Comparison of ENCODE assay signal across 15 cellular contexts in genomic region chr10:34789993-34790506, GRCh38. TPM values are rescaled to one million over a fixed set of nuclear protein-coding genes. Genes with fewer than 3 reads are reported as not detected.
DNase-seq lines count a peak whose midpoint lies in the region; ATAC-seq and TF ChIP-seq lines count a peak whose summit lies in the region.
"Had no signal": no experiment of that assay in that cellular context is flagged by ENCODE, and none has a peak within 500 bp of the region (broad histone marks: within the 10 kb centered on the region; RNA-seq: fewer than 3 reads in every experiment).

No MANE protein-coding gene starts in this region.

- POLR2A ChIA-PET in HEK293 (lab: Yijun Ruan, JAX): no interaction called here

- peaks cover 32% of the 10 kb centered on the region for H3K4me1 ChIP-seq in HEK293 (ENCODE audit: control insufficient read depth, insufficient read depth, low read length)

- ATAC-seq in HG03457 (IDR thresholded peaks at IDR 0.05; ENCODE audit: unreplicated experiment) (no peak), GM21367 (IDR thresholded peaks at IDR 0.05; ENCODE audit: unreplicated experiment) (no peak)
- ATAC-seq: lower lobe of right lung had no signal

- DNase-seq in AG08395 (ENCODE audit: low spot score) (peak; percentile 14), lung microvascular endothelial cell (ENCODE audit: low read depth in 2 of 2) (peak; percentile 22 to 79), islet precursor cell (no peak)
- DNase-seq in activated CD8-positive, alpha-beta memory T cell treated with anti-CD3 and anti-CD28 coated beads for 24 hours: no peak
- DNase-seq: activated naive CD4-positive, alpha-beta T cell treated with anti-CD3 and anti-CD28 coated beads for 36 hours; cerebellar nuclear complex; lower lobe of right lung; NCI-H774; retina had no signal

- H3K36me3 ChIP-seq in HEK293 (ENCODE audit: control insufficient read depth in 2 of 2, insufficient read depth in 1 of 2, low read length in 2 of 2): no peaks in the 10 kb centered on the region
- H3K36me3 ChIP-seq: lower lobe of right lung, tibial nerve had no signal

- no peak overlapping the region for H3K27ac ChIP-seq in HEK293 (ENCODE audit: extremely low read depth, low read depth, low read length)
- H3K27ac ChIP-seq in VCaP: peak overlapping the region; percentile 36
- H3K27ac ChIP-seq: C4-2B, lower lobe of right lung, tibial nerve had no signal

- no peak overlapping the region for H3K4me3 ChIP-seq in HEK293 (ENCODE audit: low read depth, low read length)
- H3K4me3 ChIP-seq: lower lobe of right lung, tibial nerve had no signal

- TF ChIP-seq CTCF in HEK293 (tag by site-specific recombination; IDR thresholded peaks at IDR 0.05) (no peak), VCaP (conservative IDR thresholded peaks at IDR 0.05) (no peak)

- H3K9me3 ChIP-seq in HEK293 (ENCODE audit: control insufficient read depth, insufficient read depth, low read depth, low read length): no peaks in the 10 kb centered on the region
- H3K9me3 ChIP-seq: lower lobe of right lung, tibial nerve had no signal

- CTCF ChIA-PET in HEK293 (lab: Yijun Ruan, JAX): interaction anchor here (1.0 kb wide), 1 partner anchor 11 kb away, joined by 4 read pairs; no protein-coding TSS in a partner anchor

TF ChIP-seq in HEK293, 187 proteins besides CTCF, POLR2A, EP300 and RAD21 (continues in another document):
- TF ChIP-seq, protein P1, sequence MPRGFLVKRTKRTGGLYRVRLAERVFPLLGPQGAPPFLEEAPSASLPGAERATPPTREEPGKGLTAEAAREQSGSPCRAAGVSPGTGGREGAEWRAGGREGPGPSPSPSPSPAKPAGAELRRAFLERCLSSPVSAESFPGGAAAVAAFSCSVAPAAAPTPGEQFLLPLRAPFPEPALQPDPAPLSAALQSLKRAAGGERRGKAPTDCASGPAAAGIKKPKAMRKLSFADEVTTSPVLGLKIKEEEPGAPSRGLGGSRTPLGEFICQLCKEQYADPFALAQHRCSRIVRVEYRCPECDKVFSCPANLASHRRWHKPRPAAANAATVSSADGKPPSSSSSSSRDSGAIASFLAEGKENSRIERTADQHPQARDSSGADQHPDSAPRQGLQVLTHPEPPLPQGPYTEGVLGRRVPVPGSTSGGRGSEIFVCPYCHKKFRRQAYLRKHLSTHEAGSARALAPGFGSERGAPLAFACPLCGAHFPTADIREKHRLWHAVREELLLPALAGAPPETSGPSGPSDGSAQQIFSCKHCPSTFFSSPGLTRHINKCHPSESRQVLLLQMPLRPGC (tag by site-specific recombination; IDR thresholded peaks at IDR 0.05): peak; percentile 37; the same call in 1 of the 2 replicates
- no peak for TF ChIP-seq ZNF555 (tag by site-specific recombination; conservative IDR thresholded peaks at IDR 0.05)
- TF ChIP-seq ZBTB17 (tag by site-specific recombination; IDR thresholded peaks at IDR 0.05): 0 out of 2 replicates have a peak, but pooled peaks have one; percentile 49
- peak; percentile 80 for TF ChIP-seq ZEB2 (tag by site-specific recombination; IDR thresholded peaks at IDR 0.05)
- TF ChIP-seq, protein P2, sequence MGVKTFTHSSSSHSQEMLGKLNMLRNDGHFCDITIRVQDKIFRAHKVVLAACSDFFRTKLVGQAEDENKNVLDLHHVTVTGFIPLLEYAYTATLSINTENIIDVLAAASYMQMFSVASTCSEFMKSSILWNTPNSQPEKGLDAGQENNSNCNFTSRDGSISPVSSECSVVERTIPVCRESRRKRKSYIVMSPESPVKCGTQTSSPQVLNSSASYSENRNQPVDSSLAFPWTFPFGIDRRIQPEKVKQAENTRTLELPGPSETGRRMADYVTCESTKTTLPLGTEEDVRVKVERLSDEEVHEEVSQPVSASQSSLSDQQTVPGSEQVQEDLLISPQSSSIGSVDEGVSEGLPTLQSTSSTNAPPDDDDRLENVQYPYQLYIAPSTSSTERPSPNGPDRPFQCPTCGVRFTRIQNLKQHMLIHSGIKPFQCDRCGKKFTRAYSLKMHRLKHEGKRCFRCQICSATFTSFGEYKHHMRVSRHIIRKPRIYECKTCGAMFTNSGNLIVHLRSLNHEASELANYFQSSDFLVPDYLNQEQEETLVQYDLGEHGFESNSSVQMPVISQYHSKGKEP (tag by site-specific recombination; IDR thresholded peaks at IDR 0.05): peak; percentile 56
- TF ChIP-seq REPIN1 (tag by site-specific recombination; IDR thresholded peaks at IDR 0.05; ENCODE audit: low read depth): no peak
- TF ChIP-seq ZNF423 (tag by site-specific recombination; IDR thresholded peaks at IDR 0.05): no peak
- TF ChIP-seq, protein P3, sequence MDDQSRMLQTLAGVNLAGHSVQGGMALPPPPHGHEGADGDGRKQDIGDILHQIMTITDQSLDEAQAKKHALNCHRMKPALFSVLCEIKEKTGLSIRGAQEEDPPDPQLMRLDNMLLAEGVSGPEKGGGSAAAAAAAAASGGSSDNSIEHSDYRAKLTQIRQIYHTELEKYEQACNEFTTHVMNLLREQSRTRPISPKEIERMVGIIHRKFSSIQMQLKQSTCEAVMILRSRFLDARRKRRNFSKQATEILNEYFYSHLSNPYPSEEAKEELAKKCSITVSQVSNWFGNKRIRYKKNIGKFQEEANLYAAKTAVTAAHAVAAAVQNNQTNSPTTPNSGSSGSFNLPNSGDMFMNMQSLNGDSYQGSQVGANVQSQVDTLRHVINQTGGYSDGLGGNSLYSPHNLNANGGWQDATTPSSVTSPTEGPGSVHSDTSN (CRISPR knock-in tag; IDR thresholded peaks at IDR 0.05): no peak
- TF ChIP-seq ZNF24 (tag by site-specific recombination; IDR thresholded peaks at IDR 0.05): no peak
- TF ChIP-seq ZNF112 (tag by site-specific recombination; IDR thresholded peaks at IDR 0.05): no peak
- no peak for TF ChIP-seq ZNF211 (tag by site-specific recombination; IDR thresholded peaks at IDR 0.05; ENCODE audit: low read depth)
- 0 out of 2 replicates have a peak, but pooled peaks have one; percentile 23 for TF ChIP-seq BCL11B (tag by site-specific recombination; IDR thresholded peaks at IDR 0.05; ENCODE audit: low read depth)
- no peak for TF ChIP-seq ZNF558 (tag by site-specific recombination; IDR thresholded peaks at IDR 0.05)
- no peak for TF ChIP-seq KLF10 (tag by site-specific recombination; IDR thresholded peaks at IDR 0.05)
- TF ChIP-seq ZNF133 (tag by site-specific recombination; IDR thresholded peaks at IDR 0.05): no peak
- TF ChIP-seq ZNF362 (tag by site-specific recombination; IDR thresholded peaks at IDR 0.05): no peak
- no peak for TF ChIP-seq WT1 (tag by site-specific recombination; IDR thresholded peaks at IDR 0.05)
- 0 out of 2 replicates have a peak, but pooled peaks have one; percentile 30 for TF ChIP-seq SCRT1 (tag by site-specific recombination; IDR thresholded peaks at IDR 0.05; ENCODE audit: borderline replicate concordance)
- TF ChIP-seq ZNF146 (tag by site-specific recombination; IDR thresholded peaks at IDR 0.05): 0 out of 2 replicates have a peak, but pooled peaks have one; percentile 16
- no peak for TF ChIP-seq ZNF624 (tag by site-specific recombination; IDR thresholded peaks at IDR 0.05)
- TF ChIP-seq, protein P4, sequence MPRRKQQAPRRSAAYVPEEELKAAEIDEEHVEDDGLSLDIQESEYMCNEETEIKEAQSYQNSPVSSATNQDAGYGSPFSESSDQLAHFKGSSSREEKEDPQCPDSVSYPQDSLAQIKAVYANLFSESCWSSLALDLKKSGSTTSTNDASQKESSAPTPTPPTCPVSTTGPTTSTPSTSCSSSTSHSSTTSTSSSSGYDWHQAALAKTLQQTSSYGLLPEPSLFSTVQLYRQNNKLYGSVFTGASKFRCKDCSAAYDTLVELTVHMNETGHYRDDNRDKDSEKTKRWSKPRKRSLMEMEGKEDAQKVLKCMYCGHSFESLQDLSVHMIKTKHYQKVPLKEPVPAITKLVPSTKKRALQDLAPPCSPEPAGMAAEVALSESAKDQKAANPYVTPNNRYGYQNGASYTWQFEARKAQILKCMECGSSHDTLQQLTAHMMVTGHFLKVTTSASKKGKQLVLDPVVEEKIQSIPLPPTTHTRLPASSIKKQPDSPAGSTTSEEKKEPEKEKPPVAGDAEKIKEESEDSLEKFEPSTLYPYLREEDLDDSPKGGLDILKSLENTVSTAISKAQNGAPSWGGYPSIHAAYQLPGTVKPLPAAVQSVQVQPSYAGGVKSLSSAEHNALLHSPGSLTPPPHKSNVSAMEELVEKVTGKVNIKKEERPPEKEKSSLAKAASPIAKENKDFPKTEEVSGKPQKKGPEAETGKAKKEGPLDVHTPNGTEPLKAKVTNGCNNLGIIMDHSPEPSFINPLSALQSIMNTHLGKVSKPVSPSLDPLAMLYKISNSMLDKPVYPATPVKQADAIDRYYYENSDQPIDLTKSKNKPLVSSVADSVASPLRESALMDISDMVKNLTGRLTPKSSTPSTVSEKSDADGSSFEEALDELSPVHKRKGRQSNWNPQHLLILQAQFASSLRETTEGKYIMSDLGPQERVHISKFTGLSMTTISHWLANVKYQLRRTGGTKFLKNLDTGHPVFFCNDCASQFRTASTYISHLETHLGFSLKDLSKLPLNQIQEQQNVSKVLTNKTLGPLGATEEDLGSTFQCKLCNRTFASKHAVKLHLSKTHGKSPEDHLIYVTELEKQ (tag by site-specific recombination; IDR thresholded peaks at IDR 0.05; ENCODE audit: borderline replicate concordance): peak; percentile 70; the same call in 1 of the 2 replicates

RNA-seq across cellular contexts. Expression of gene PARD3, which starts 25.0 kb away (rescaled TPM):
- 23.1 and 29.4 TPM in 2 replicates for total RNA-seq in lung microvascular endothelial cell

Comparison
In these comparisons a context has a peak if more than half of its experiments do, and no peak if none do; other contexts are left out.
1. DNase-seq: peak in AG08395 (single experiment) and lung microvascular endothelial cell (2 of 2); none in activated CD8-positive, alpha-beta memory T cell treated with anti-CD3 and anti-CD28 coated beads for 24 hours (single experiment) and islet precursor cell (single experiment).